ENCODE assay signal across 21 cellular contexts in genomic region chr6:13181398-13181797, GRCh38.
"Had no signal": no experiment of that assay in that cellular context is flagged by ENCODE, and none has a peak within 500 bp of the region (broad histone marks: within the 10 kb centered on the region; RNA-seq: fewer than 3 reads in every experiment).

No MANE protein-coding gene starts in this region.

- H3K4me3 Mint-ChIP-seq: activated naive CD8-positive, alpha-beta T cell treated with anti-CD3 and anti-CD28 coated beads, Interleukin-2, amount 10 ng/mL, durations not matched to agents 7 days and 5 days; T-helper 2 cell treated with Interferon-gamma antibody and Interleukin-4, amounts not matched to agents 5 μg/mL and 100 μg/mL, for 36 hours had no signal

- H3K9me3 Mint-ChIP-seq: activated naive CD8-positive, alpha-beta T cell treated with anti-CD3 and anti-CD28 coated beads, Interleukin-2, amount 10 ng/mL, durations not matched to agents 7 days and 5 days; T-helper 2 cell treated with Interferon-gamma antibody and Interleukin-4, amounts not matched to agents 5 μg/mL and 100 μg/mL, for 36 hours had no signal

- H3K27me3 ChIP-seq: colonic mucosa, foreskin keratinocyte, heart right ventricle, transverse colon had no signal

- DNase-seq: activated CD4-positive, alpha-beta T cell treated with anti-CD3 and anti-CD28 coated beads, Interleukin-2, amount 50 U/mL, for 1 hour; activated naive CD4-positive, alpha-beta T cell; activated naive CD8-positive, alpha-beta T cell treated with anti-CD3 and anti-CD28 coated beads, Interleukin-2, amount 10 ng/mL, durations not matched to agents 7 days and 5 days; anterior cingulate cortex; caudate nucleus; colonic mucosa; effector CD8-positive, alpha-beta T cell; foreskin keratinocyte; heart right ventricle; left colon; midbrain; posterior cingulate gyrus; right cardiac atrium; stimulated activated CD4-positive, alpha-beta T cell treated with anti-CD3 and anti-CD28 coated beads, Interleukin-4, amount 100 ng/mL, for 4 hours; stimulated activated CD8-positive, alpha-beta memory T cell treated with anti-CD3 and anti-CD28 coated beads, Interleukin-4, amount 100 ng/mL, for 48 hours; stimulated activated naive CD8-positive, alpha-beta T cell treated with anti-CD3 and anti-CD28 coated beads, Interleukin-15, Interleukin-2, amounts not matched to agents 100 U/mL and 50 U/mL, for 24 hours; SW 1271; transverse colon had no signal

- ATAC-seq: foreskin keratinocyte; heart right ventricle; left colon; right cardiac atrium; stimulated activated naive CD8-positive, alpha-beta T cell treated with anti-CD3 and anti-CD28 coated beads, Interleukin-15, Interleukin-2, amounts not matched to agents 100 U/mL and 50 U/mL, for 24 hours had no signal

- H3K27ac ChIP-seq: colonic mucosa, foreskin keratinocyte, heart right ventricle, transverse colon had no signal

- H3K9me3 ChIP-seq: colonic mucosa, heart right ventricle, transverse colon had no signal

- H3K4me3 ChIP-seq: colonic mucosa, heart right ventricle, lung, smooth muscle cell, transverse colon had no signal

- H3K36me3 ChIP-seq: colonic mucosa, transverse colon had no signal

- H3K4me1 ChIP-seq: colonic mucosa, foreskin keratinocyte, transverse colon had no signal

- H3K27ac Mint-ChIP-seq: activated naive CD8-positive, alpha-beta T cell treated with anti-CD3 and anti-CD28 coated beads, Interleukin-2, amount 10 ng/mL, durations not matched to agents 7 days and 5 days; T-helper 2 cell treated with Interferon-gamma antibody and Interleukin-4, amounts not matched to agents 5 μg/mL and 100 μg/mL, for 36 hours had no signal

- H3K4me2 ChIP-seq: smooth muscle cell had no signal
